In the genomic region with DNA sequence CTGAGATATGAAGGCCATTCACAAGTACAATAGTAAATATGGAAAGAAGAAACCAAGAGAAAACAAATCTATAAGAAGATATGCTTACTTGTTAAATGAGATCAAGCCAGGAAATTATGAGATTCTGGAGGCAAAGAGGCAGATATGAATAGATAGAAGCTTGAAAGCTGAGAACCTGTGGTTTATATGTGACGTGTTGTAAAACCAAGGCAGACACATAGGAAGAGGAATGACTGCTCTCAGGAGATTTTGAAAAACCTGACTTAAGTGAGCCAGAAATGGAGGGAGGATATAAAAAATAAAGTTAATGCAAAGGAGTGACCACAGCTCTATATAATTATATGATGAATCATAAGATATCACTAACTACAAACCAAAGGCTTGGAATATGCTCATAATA, we compare ENCODE assay signal across 22 cellular contexts.
"Had no signal": no experiment of that assay in that cellular context is flagged by ENCODE, and none has a peak within 500 bp of the region (broad histone marks: within the 10 kb centered on the region; RNA-seq: fewer than 3 reads in every experiment).

No MANE protein-coding gene starts in this region.

- H3K4me1 ChIP-seq: ascending aorta, SJSA1 had no signal

- H3K27me3 ChIP-seq: ascending aorta, cardiac muscle cell, MG63, SJSA1 had no signal

- DNase-seq: activated CD4-positive, alpha-beta T cell treated with anti-CD3 and anti-CD28 coated beads for 4 hours; activated CD8-positive, alpha-beta memory T cell treated with anti-CD3 and anti-CD28 coated beads, Interleukin-2, amount 50 U/mL, for 4 hours; activated CD8-positive, alpha-beta T cell treated with anti-CD3 and anti-CD28 coated beads for 36 hours; activated effector memory CD4-positive, alpha-beta T cell treated with Interleukin-2 at 50 U/mL for 16 hours; activated naive CD4-positive, alpha-beta T cell; amniotic stem cell; MG63; NCI-H1105; NCI-H1436; NCI-H187 treated with DMSO at 0.1 percent for 48 hours; NCI-H2081 treated with DMSO at 0.1 percent for 48 hours; NCI-H446 treated with DMSO at 0.1 percent for 48 hours; NCI-H526; NCI-H82; PC-3; SHP77; T-helper 17 cell; T-helper 9 cell had no signal

- H3K36me3 ChIP-seq: ascending aorta, cardiac muscle cell, MG63, SJSA1 had no signal

- H3K4me2 ChIP-seq: KMS-11 had no signal

- H3K9me3 ChIP-seq: ascending aorta, MG63, SJSA1 had no signal

- H3K9ac ChIP-seq: KMS-11 had no signal

- H3K27ac ChIP-seq: ascending aorta, cardiac muscle cell, KMS-11, SJSA1 had no signal

- H3K4me3 ChIP-seq: ascending aorta, cardiac muscle cell, MG63, SJSA1 had no signal
